In genomic region chr5:87268126-87268969, GRCh38 we compare ENCODE assay signal across 1 cellular context.
A peak's percentile ranks its signal among the peaks of the same experiment; 100 is the strongest.
TF ChIP-seq lines count a peak whose summit lies in the region.

No MANE protein-coding gene starts in this region.

TF ChIP-seq in HEK293, 187 proteins besides CTCF, POLR2A, EP300 and RAD21 (continued from another document and continues in another):
- TF ChIP-seq PRDM4 (tag by site-specific recombination; IDR thresholded peaks at IDR 0.05) (no peak), ZNF473 (tag by site-specific recombination; IDR thresholded peaks at IDR 0.05) (no peak), ZNF596 (tag by site-specific recombination; IDR thresholded peaks at IDR 0.05) (no peak), ZNF416 (tag by site-specific recombination; IDR thresholded peaks at IDR 0.05) (no peak), ZNF2 (tag by site-specific recombination; IDR thresholded peaks at IDR 0.05) (peak; percentile 63), PRDM6 (tag by site-specific recombination; IDR thresholded peaks at IDR 0.05) (no peak), KLF17 (tag by site-specific recombination; IDR thresholded peaks at IDR 0.05) (0 out of 2 replicates have a peak, but pooled peaks have one; percentile 19), ZNF777 (tag by site-specific recombination; IDR thresholded peaks at IDR 0.05; ENCODE audit: borderline replicate concordance) (no peak), KLF8 (tag by site-specific recombination; IDR thresholded peaks at IDR 0.05) (peak; percentile 80), ZNF16 (tag by site-specific recombination; IDR thresholded peaks at IDR 0.05; ENCODE audit: low read depth) (no peak), ZNF133 (tag by site-specific recombination; IDR thresholded peaks at IDR 0.05) (no peak), ZNF221 (tag by site-specific recombination; IDR thresholded peaks at IDR 0.05; ENCODE audit: borderline replicate concordance) (no peak), MYNN (tag by site-specific recombination; IDR thresholded peaks at IDR 0.05; ENCODE audit: borderline replicate concordance) (0 out of 2 replicates have a peak, but pooled peaks have one; percentile 38), ZNF623 (tag by site-specific recombination; IDR thresholded peaks at IDR 0.05) (no peak), ZNF561 (tag by site-specific recombination; IDR thresholded peaks at IDR 0.05; ENCODE audit: borderline replicate concordance) (no peak; the same call in 1 of the 2 replicates), ZNF571 (tag by site-specific recombination; IDR thresholded peaks at IDR 0.05) (no peak), ZNF692 (tag by site-specific recombination; IDR thresholded peaks at IDR 0.05) (peak; percentile 36), GLIS1 (tag by site-specific recombination; IDR thresholded peaks at IDR 0.05) (peak; percentile 38), ZNF24 (tag by site-specific recombination; IDR thresholded peaks at IDR 0.05) (no peak; the same call in 1 of the 2 replicates), ZNF280D (tag by site-specific recombination; IDR thresholded peaks at IDR 0.05) (no peak), EGR2 (tag by site-specific recombination; IDR thresholded peaks at IDR 0.05; ENCODE audit: low read depth) (peak; percentile 66; the same call in 1 of the 2 replicates), ZNF704 (tag by site-specific recombination; IDR thresholded peaks at IDR 0.05) (no peak), ZSCAN16 (tag by site-specific recombination; IDR thresholded peaks at IDR 0.05) (no peak), ZNF629 (tag by site-specific recombination; IDR thresholded peaks at IDR 0.05) (no peak), ZNF624 (tag by site-specific recombination; IDR thresholded peaks at IDR 0.05) (no peak), ZNF654 (tag by site-specific recombination; IDR thresholded peaks at IDR 0.05; ENCODE audit: low read depth) (no peak), RBAK (tag by site-specific recombination; IDR thresholded peaks at IDR 0.05) (no peak), ZBTB44 (tag by site-specific recombination; IDR thresholded peaks at IDR 0.05) (no peak), SP7 (tag by site-specific recombination; IDR thresholded peaks at IDR 0.05) (no peak; the same call in 1 of the 2 replicates), ZNF580 (tag by site-specific recombination; IDR thresholded peaks at IDR 0.05) (no peak; the same call in 1 of the 2 replicates), ZBTB21 (tag by site-specific recombination; IDR thresholded peaks at IDR 0.05) (no peak), PATZ1 (tag by site-specific recombination; IDR thresholded peaks at IDR 0.05) (no peak; the same call in none of the 2 replicates), IKZF3 (tag by site-specific recombination; IDR thresholded peaks at IDR 0.05) (no peak), ZNF324 (tag by site-specific recombination; IDR thresholded peaks at IDR 0.05) (peak; percentile 43; the same call in 1 of the 2 replicates), ZNF701 (tag by site-specific recombination; IDR thresholded peaks at IDR 0.05) (no peak), ZNF791 (tag by site-specific recombination; IDR thresholded peaks at IDR 0.05) (no peak), PRDM1 (tag by site-specific recombination; IDR thresholded peaks at IDR 0.05) (no peak), ZNF768 (tag by site-specific recombination; IDR thresholded peaks at IDR 0.05) (no peak), ZBTB20 (tag by site-specific recombination; IDR thresholded peaks at IDR 0.05) (peak; percentile 91), ZNF157 (tag by site-specific recombination; IDR thresholded peaks at IDR 0.05) (no peak), KLF7 (tag by site-specific recombination; IDR thresholded peaks at IDR 0.05; ENCODE audit: borderline replicate concordance) (no peak), ZFHX2 (tag by site-specific recombination; conservative IDR thresholded peaks at IDR 0.05) (peak; percentile 88), ZNF544 (tag by site-specific recombination; IDR thresholded peaks at IDR 0.05) (no peak), ZNF19 (tag by site-specific recombination; IDR thresholded peaks at IDR 0.05; ENCODE audit: low read depth) (no peak), INSM2 (tag by site-specific recombination; IDR thresholded peaks at IDR 0.05) (no peak), YY1 (tag by site-specific recombination; IDR thresholded peaks at IDR 0.05) (peak; percentile 70), ZFP3 (tag by site-specific recombination; IDR thresholded peaks at IDR 0.05; ENCODE audit: low read depth) (no peak), ZNF274 (IDR thresholded peaks at IDR 0.05; ENCODE audit: low read length) (no peak), ZNF274 (tag by site-specific recombination; IDR thresholded peaks at IDR 0.05; ENCODE audit: borderline replicate concordance) (no peak), ZNF76 (tag by site-specific recombination; IDR thresholded peaks at IDR 0.05; ENCODE audit: borderline replicate concordance, low read depth) (no peak), ZNF10 (tag by site-specific recombination; IDR thresholded peaks at IDR 0.05) (no peak)
